Comparison of ENCODE assay signal across 7 cellular contexts in the genomic region with DNA sequence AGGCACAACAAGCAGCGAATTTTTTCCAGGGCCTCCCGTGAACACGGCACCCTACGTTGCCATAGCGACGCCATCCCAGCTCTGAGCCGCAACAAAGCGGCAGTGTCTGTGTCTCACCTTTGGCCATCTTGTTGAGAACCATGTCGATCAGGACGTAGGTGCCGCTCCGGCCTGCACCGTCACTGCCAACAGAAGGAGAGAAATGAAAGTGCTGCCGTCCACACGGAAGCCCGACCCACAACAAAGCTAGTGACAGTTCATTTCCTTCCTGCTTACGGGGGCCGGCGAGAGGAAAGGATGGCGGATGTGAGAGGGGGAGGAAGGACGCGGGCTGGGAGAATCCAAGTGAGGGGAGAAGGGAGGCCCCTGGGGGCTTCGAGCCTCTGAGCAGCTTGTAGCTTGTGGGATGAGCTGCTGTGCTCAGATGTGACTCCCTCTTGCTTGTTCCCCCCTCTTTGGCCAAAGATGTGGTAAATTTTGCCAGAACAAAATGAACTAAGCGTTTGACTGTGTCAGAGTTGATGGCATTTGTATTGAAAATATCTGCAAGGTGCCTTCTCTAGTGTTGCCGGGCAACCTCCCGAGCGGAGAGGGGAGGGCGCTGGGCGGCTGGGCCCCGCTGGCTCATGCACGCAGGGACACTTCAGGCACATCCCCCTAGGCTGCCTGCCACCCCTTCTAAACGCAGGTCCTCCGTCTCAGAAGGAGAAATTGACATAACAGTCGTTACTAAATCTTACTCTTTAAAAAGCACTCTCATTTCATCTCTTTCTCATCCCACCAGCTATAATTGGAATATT.
A peak's percentile ranks its signal among the peaks of the same experiment; 100 is the strongest.
DNase-seq lines count a peak whose midpoint lies in the region; ATAC-seq and TF ChIP-seq lines count a peak whose summit lies in the region.

No MANE protein-coding gene starts in this region.

- 6 to 9% methylated on average over 34 of the region's 34 CpGs for WGBS in lung, 2 donors

- peak overlapping the region; percentile 69 for H3K4me3 Mint-ChIP-seq in dendritic cell treated with granulocyte-macrophage colony-stimulating factor and Interleukin-4, amounts not matched to agents 40 ng/mL and 50 ng/mL, for 4 days

- no peaks in the 10 kb centered on the region for H3K36me3 ChIP-seq in lung (ENCODE audit: control insufficient read depth in 2 of 2, insufficient read depth in 2 of 2, low read length in 2 of 2)

- no peak for TF ChIP-seq CTCF in lung (IDR thresholded peaks at IDR 0.05; ENCODE audit: control extremely low read depth, extremely low read depth)

- H3K9me3 ChIP-seq in lung (ENCODE audit: control insufficient read depth in 2 of 2, insufficient read depth in 1 of 2, low read length in 1 of 2): peaks cover 0 to 1% of the 10 kb centered on the region in 2 donors

- ATAC-seq in GM19438 (IDR thresholded peaks at IDR 0.05; ENCODE audit: low read depth, unreplicated experiment): peak; percentile 89
- peak; percentile 70 for ATAC-seq in lung (ENCODE audit: insufficient read depth, low FRiP score)

- H3K4me1 Mint-ChIP-seq in dendritic cell treated with granulocyte-macrophage colony-stimulating factor and Interleukin-4, amounts not matched to agents 40 ng/mL and 50 ng/mL, for 4 days (ENCODE audit: low read depth): peaks cover 14% of the 10 kb centered on the region

- peak overlapping the region in 1 of 2 donors; percentile 74 for H3K27ac ChIP-seq in lung (ENCODE audit: low read depth in 1 of 2, low read length in 1 of 2)

- H3K4me3 ChIP-seq in lung: peak overlapping the region; percentile 48

- no peaks in the 10 kb centered on the region for H3K36me3 Mint-ChIP-seq in dendritic cell treated with granulocyte-macrophage colony-stimulating factor and Interleukin-4, amounts not matched to agents 40 ng/mL and 50 ng/mL, for 4 days (ENCODE audit: low read depth)

- no peaks in the 10 kb centered on the region for H3K27me3 ChIP-seq in lung (ENCODE audit: control insufficient read depth, insufficient read depth)

- peaks cover 34% of the 10 kb centered on the region for H3K27me3 Mint-ChIP-seq in dendritic cell treated with granulocyte-macrophage colony-stimulating factor and Interleukin-4, amounts not matched to agents 40 ng/mL and 50 ng/mL, for 4 days

- peaks cover 0 to 6% of the 10 kb centered on the region in 2 donors for H3K4me1 ChIP-seq in lung (ENCODE audit: control insufficient read depth in 2 of 2, insufficient read depth in 2 of 2, low read length in 2 of 2)

- H3K27ac Mint-ChIP-seq in dendritic cell treated with granulocyte-macrophage colony-stimulating factor and Interleukin-4, amounts not matched to agents 40 ng/mL and 50 ng/mL, for 4 days: peak overlapping the region; percentile 8

- intact Hi-C loops in dendritic cell treated with granulocyte-macrophage colony-stimulating factor and Interleukin-4, amounts not matched to agents 40 ng/mL and 50 ng/mL, for 4 days (cut with micrococcal nuclease): no loop called here

- DNase-seq in HuH-7 (ENCODE audit: low spot score) (peak; percentile 37), lung (ENCODE audit: low spot score) (peak; percentile 36), NCI-H446 treated with DMSO at 0.1 percent for 48 hours (lab: John Stamatoyannopoulos, UW) (no peak)
- peak; percentile 71 for DNase-seq in activated CD4-positive, alpha-beta T cell treated with anti-CD3 and anti-CD28 coated beads for 48 hours
- DNase-seq in stimulated activated CD4-positive, alpha-beta T cell treated with anti-CD3 and anti-CD28 coated beads, TNF-alpha, amount 100 ng/mL, for 1 hour (ENCODE audit: low read depth in 3 of 3, low spot score in 1 of 3): peak in 2 of 3 donors; percentile 10 to 21

- no peaks in the 10 kb centered on the region for H3K9me3 Mint-ChIP-seq in dendritic cell treated with granulocyte-macrophage colony-stimulating factor and Interleukin-4, amounts not matched to agents 40 ng/mL and 50 ng/mL, for 4 days
